12 cellular contexts compared by ENCODE assay signal in genomic region chr22:41535244-41535643, GRCh38. TPM values are rescaled to one million over a fixed set of nuclear protein-coding genes. Genes with fewer than 3 reads are reported as not detected.
DNase-seq lines count a peak whose midpoint lies in the region; ATAC-seq and TF ChIP-seq lines count a peak whose summit lies in the region.
"Had no signal": no experiment of that assay in that cellular context is flagged by ENCODE, and none has a peak within 500 bp of the region (broad histone marks: within the 10 kb centered on the region; RNA-seq: fewer than 3 reads in every experiment).

No MANE protein-coding gene starts in this region.

- H3K4me3 Mint-ChIP-seq in central memory CD8-positive, alpha-beta T cell, result no peak overlapping the region
- H3K4me3 Mint-ChIP-seq in neural crest cell, result peak overlapping the region; percentile 64

- H3K4me2 ChIP-seq in MM.1S (ENCODE audit: low read depth, low read length), result no peak overlapping the region

- H3K9me2 ChIP-seq in MM.1S (replicated peaks; ENCODE audit: insufficient read depth, low read length), result no peaks in the 10 kb centered on the region

- TF ChIP-seq EP300 in tibial nerve (IDR thresholded peaks at IDR 0.05), result no peak

- DNase-seq in NCI-H2171 treated with DMSO at 0.1 percent for 48 hours (lab: John Stamatoyannopoulos, UW) (peak; percentile 34), NCI-H2171 (lab: John Stamatoyannopoulos, UW) (no peak), MM.1S (no peak), neural crest cell (ENCODE audit: low read depth, low spot score) (no peak), tibial nerve (ENCODE audit: low spot score in 2 of 2) (no peak), testis (no peak), SW480 (ENCODE audit: low spot score) (no peak)
- no peak for DNase-seq in central memory CD8-positive, alpha-beta T cell (ENCODE audit: low spot score in 2 of 2)
- DNase-seq: AML-193; effector CD8-positive, alpha-beta T cell; NCI-H146 had no signal

- no peaks in the 10 kb centered on the region for H3F3A ChIP-seq in MM.1S (ENCODE audit: insufficient read depth, low read length)

- H3K36me3 ChIP-seq in MM.1S (replicated peaks; ENCODE audit: insufficient read depth, low read length), result no peaks in the 10 kb centered on the region
- H3K36me3 ChIP-seq in tibial nerve, result peaks cover 0 to 77% (median 0%) of the 10 kb centered on the region in 3 donors
- H3K36me3 ChIP-seq in testis (ENCODE audit: low read depth, missing control alignments), result no peaks in the 10 kb centered on the region

- H3K4me1 ChIP-seq in MM.1S (ENCODE audit: low read length) (no peaks in the 10 kb centered on the region), tibial nerve (peaks cover 0 to 21% (median 4%) of the 10 kb centered on the region in 4 donors), testis (peaks cover 2% of the 10 kb centered on the region)

- no peaks in the 10 kb centered on the region for H3K9me3 Mint-ChIP-seq in central memory CD8-positive, alpha-beta T cell
- H3K9me3 Mint-ChIP-seq in neural crest cell, result no peaks in the 10 kb centered on the region

- H3K9ac ChIP-seq in MM.1S (ENCODE audit: low read length), result no peak overlapping the region

- TF ChIP-seq CTCF in MM.1S (IDR thresholded peaks at IDR 0.05; ENCODE audit: low read length) (peak; percentile 13; the same call in 1 of the 2 replicates), neural crest cell (conservative IDR thresholded peaks at IDR 0.05) (peak; percentile 32), tibial nerve (IDR thresholded peaks at IDR 0.05) (no peak), testis (IDR thresholded peaks at IDR 0.05) (no peak)

- H3K4me3 ChIP-seq in MM.1S (ENCODE audit: low read length) (no peak overlapping the region), tibial nerve (no peak overlapping the region), testis (no peak overlapping the region)
- H3K4me3 ChIP-seq: SK-N-MC had no signal

- H4K20me1 ChIP-seq in MM.1S (ENCODE audit: insufficient read depth, low read length), result no peaks in the 10 kb centered on the region

- peaks cover 4% of the 10 kb centered on the region for H3K4me1 Mint-ChIP-seq in central memory CD8-positive, alpha-beta T cell
- H3K4me1 Mint-ChIP-seq in neural crest cell, result no peaks in the 10 kb centered on the region

- H3K27ac Mint-ChIP-seq in central memory CD8-positive, alpha-beta T cell (ENCODE audit: low read depth), result peak overlapping the region; percentile 78
- no peak overlapping the region for H3K27ac Mint-ChIP-seq in neural crest cell (ENCODE audit: unreplicated experiment)

- TF ChIP-seq POLR2A in tibial nerve (IDR thresholded peaks at IDR 0.05) (no peak), testis (IDR thresholded peaks at IDR 0.05) (no peak)

- H3K27me3 ChIP-seq in MM.1S (replicated peaks; ENCODE audit: insufficient read depth, low read length) (no peaks in the 10 kb centered on the region), tibial nerve (no peaks in the 10 kb centered on the region), testis (no peaks in the 10 kb centered on the region)

- no peaks in the 10 kb centered on the region for H3K27me3 Mint-ChIP-seq in central memory CD8-positive, alpha-beta T cell
- H3K27me3 Mint-ChIP-seq in neural crest cell (ENCODE audit: low read depth), result peaks cover 3% of the 10 kb centered on the region

- no peaks in the 10 kb centered on the region for H3K9me3 ChIP-seq in MM.1S (replicated peaks; ENCODE audit: insufficient read depth, low read length)
- H3K9me3 ChIP-seq in tibial nerve, result no peaks in the 10 kb centered on the region
- no peaks in the 10 kb centered on the region for H3K9me3 ChIP-seq in testis

- H3K27ac ChIP-seq in MM.1S (ENCODE audit: low read length), result no peak overlapping the region
- H3K27ac ChIP-seq in tibial nerve, result peak overlapping the region in 2 of 4 donors; percentile 40 to 54
- no peak overlapping the region for H3K27ac ChIP-seq in testis
- H3K27ac ChIP-seq: SK-N-MC had no signal

- intact Hi-C loops in testis (cut with DNase I; ENCODE audit: low total_unique reads), result no loop called here

- WGBS in tibial nerve, 2 donors, result 89 to 90% methylated on average over 5 of the region's 5 CpGs
- WGBS in testis, 2 donors, result 92 to 94% methylated on average over 5 of the region's 5 CpGs

- no peak for ATAC-seq in central memory CD8-positive, alpha-beta T cell (replicated peaks; ENCODE audit: extremely low read depth, poor library complexity, severe bottlenecking)

- H3K79me2 ChIP-seq in MM.1S (ENCODE audit: low read length), result peaks cover 19% of the 10 kb centered on the region

- H2AFZ ChIP-seq in MM.1S (ENCODE audit: low read length), result no peak overlapping the region

- H3K36me3 Mint-ChIP-seq in central memory CD8-positive, alpha-beta T cell (ENCODE audit: insufficient read depth), result peaks cover 16% of the 10 kb centered on the region
- peaks cover 5% of the 10 kb centered on the region for H3K36me3 Mint-ChIP-seq in neural crest cell (ENCODE audit: low read depth)

RNA-seq across cellular contexts. Expression of gene POLR3H, which starts 9.0 kb away (rescaled TPM):
- total RNA-seq in neural crest cell (54.0 and 55.5 TPM in 2 replicates), tibial nerve (10 to 100 TPM; 26.6 to 33.6 (median 27.5) TPM), testis (10 to 100 TPM; 23.3 to 24.6 TPM)
- polyA plus RNA-seq in testis (ENCODE audit: insufficient read depth, low read depth, low replicate concordance), result 38.9 TPM

RNA-seq across cellular contexts. Expression of gene CSDC2, which starts 25.6 kb away (rescaled TPM):
- 0.75 and 0.98 TPM in 2 replicates for total RNA-seq in neural crest cell
- 10 to 100 TPM in 1 of 4 donors, 1 to 10 TPM in 3; 1.7 to 10.8 (median 2.5) TPM for total RNA-seq in tibial nerve
- 10 to 100 TPM; 76.5 to 87.0 TPM for total RNA-seq in testis
- 50.1 TPM for polyA plus RNA-seq in testis (ENCODE audit: insufficient read depth, low read depth, low replicate concordance)

RNA-seq across cellular contexts. Expression of gene PMM1, which starts 54.4 kb away (rescaled TPM):
- total RNA-seq in neural crest cell (28.0 and 30.8 TPM in 2 replicates), tibial nerve (10 to 100 TPM; 55.5 to 88.1 (median 83.5) TPM), testis (10 to 100 TPM; 44.4 to 45.7 TPM)
- 82.2 TPM for polyA plus RNA-seq in testis (ENCODE audit: insufficient read depth, low read depth, low replicate concordance)

Comparison
In these comparisons a context has a peak if more than half of its experiments do, and no peak if none do; other contexts are left out.
1. CTCF ChIP-seq: peak in MM.1S (single experiment) and neural crest cell (single experiment); none in tibial nerve (0 of 5) and testis (0 of 3).
2. RNA of gene CSDC2, which starts 25.6 kb away (total RNA-seq): 76.5 to 87.0 TPM in testis; 1.7 to 10.8 TPM in tibial nerve and 0.75 to 0.98 TPM in neural crest cell; every median in the first group is over 4 times any median in the second.